18 cellular contexts compared by ENCODE assay signal in the genomic region with DNA sequence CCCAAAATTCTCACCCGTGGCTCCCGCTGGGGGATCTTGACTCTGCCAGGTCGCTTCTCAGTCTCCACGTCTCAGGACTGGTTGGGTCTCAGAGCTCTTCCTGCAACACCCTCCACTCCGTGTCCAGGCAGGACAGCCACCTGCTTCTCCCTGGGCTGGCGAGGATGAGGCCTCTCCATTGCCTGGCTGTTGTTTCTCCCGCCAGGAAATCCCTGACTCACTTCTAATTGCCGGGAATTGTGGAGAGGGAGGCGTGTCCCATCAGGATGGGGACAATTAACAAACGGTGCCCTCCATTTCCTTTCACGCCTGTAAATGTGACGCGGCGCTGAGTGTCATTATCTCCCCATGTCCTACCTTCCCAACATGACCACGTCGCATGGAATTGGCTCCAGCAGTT.
"Had no signal": no experiment of that assay in that cellular context is flagged by ENCODE, and none has a peak within 500 bp of the region (broad histone marks: within the 10 kb centered on the region; RNA-seq: fewer than 3 reads in every experiment).

No MANE protein-coding gene starts in this region.

- H3K4me1 ChIP-seq: ascending aorta, pancreas had no signal

- DNase-seq: activated CD4-positive, alpha-beta T cell treated with anti-CD3 and anti-CD28 coated beads, Interleukin-2, amount 50 U/mL, for 48 hours; activated CD4-positive, CD25-positive, alpha-beta regulatory T cell treated with anti-CD3 and anti-CD28 coated beads, Interleukin-2, amount 50 U/mL, for 72 hours; activated naive CD4-positive, alpha-beta T cell treated with anti-CD3 and anti-CD28 coated beads, Interleukin-2, amount 10 ng/mL, durations not matched to agents 7 days and 5 days; endodermal cell; erythroblast; islet precursor cell; mammary epithelial cell; pancreas; stimulated activated naive CD8-positive, alpha-beta T cell treated with anti-CD3 and anti-CD28 coated beads, Interleukin-15, Interleukin-2, amounts not matched to agents 100 U/mL and 50 U/mL, for 24 hours; trophoblast cell had no signal

- H3K4me2 ChIP-seq: hepatocyte had no signal

- H3K9me3 ChIP-seq: ascending aorta, pancreas, suprapubic skin had no signal

- ATAC-seq: pancreas; sciatic nerve; stimulated activated naive CD8-positive, alpha-beta T cell treated with anti-CD3 and anti-CD28 coated beads, Interleukin-15, Interleukin-2, amounts not matched to agents 100 U/mL and 50 U/mL, for 24 hours had no signal

- H3K27ac ChIP-seq: ascending aorta, hepatocyte, pancreas, suprapubic skin had no signal

- FAIRE-seq: bronchial epithelial cell, pancreas had no signal

- H3K9me3 Mint-ChIP-seq: activated naive CD4-positive, alpha-beta T cell treated with anti-CD3 and anti-CD28 coated beads, Interleukin-2, amount 10 ng/mL, durations not matched to agents 7 days and 5 days; activated T-helper 2 cell treated with anti-CD3 and anti-CD28 coated beads, Interferon-gamma antibody, Interleukin-2, Interleukin-4, amounts not matched to agents 10 μg/mL and 5 μg/mL and 100 μg/mL, durations not matched to agents 14 hours and 24 hours and 36 hours; dendritic cell treated with granulocyte-macrophage colony-stimulating factor and Interleukin-4, amounts not matched to agents 40 ng/mL and 50 ng/mL, for 4 days; endodermal cell; neural crest cell had no signal

- H3K4me3 Mint-ChIP-seq: activated naive CD4-positive, alpha-beta T cell treated with anti-CD3 and anti-CD28 coated beads, Interleukin-2, amount 10 ng/mL, durations not matched to agents 7 days and 5 days; dendritic cell treated with granulocyte-macrophage colony-stimulating factor and Interleukin-4, amounts not matched to agents 40 ng/mL and 50 ng/mL, for 4 days; endodermal cell; neural crest cell had no signal

- H3K36me3 Mint-ChIP-seq: activated naive CD4-positive, alpha-beta T cell treated with anti-CD3 and anti-CD28 coated beads, Interleukin-2, amount 10 ng/mL, durations not matched to agents 7 days and 5 days had no signal

- H3K27ac Mint-ChIP-seq: activated naive CD4-positive, alpha-beta T cell treated with anti-CD3 and anti-CD28 coated beads, Interleukin-2, amount 10 ng/mL, durations not matched to agents 7 days and 5 days; activated T-helper 2 cell treated with anti-CD3 and anti-CD28 coated beads, Interferon-gamma antibody, Interleukin-2, Interleukin-4, amounts not matched to agents 10 μg/mL and 5 μg/mL and 100 μg/mL, durations not matched to agents 14 hours and 24 hours and 36 hours; dendritic cell treated with granulocyte-macrophage colony-stimulating factor and Interleukin-4, amounts not matched to agents 40 ng/mL and 50 ng/mL, for 4 days; endodermal cell had no signal

- H3K79me2 ChIP-seq: hepatocyte had no signal

- H3K4me3 ChIP-seq: ascending aorta, hepatocyte, pancreas, suprapubic skin had no signal

- H3K36me3 ChIP-seq: ascending aorta, pancreas, suprapubic skin had no signal

- H2AFZ ChIP-seq: hepatocyte had no signal
